ENCODE assay signal across 23 cellular contexts in genomic region chr11:78065239-78065638, GRCh38. TPM values are rescaled to one million over a fixed set of nuclear protein-coding genes. Genes with fewer than 3 reads are reported as not detected.
"Had no signal": no experiment of that assay in that cellular context is flagged by ENCODE, and none has a peak within 500 bp of the region (broad histone marks: within the 10 kb centered on the region; RNA-seq: fewer than 3 reads in every experiment).

No MANE protein-coding gene starts in this region.

- ATAC-seq: left cardiac atrium; natural killer cell; sciatic nerve; stimulated activated naive CD8-positive, alpha-beta T cell treated with anti-CD3 and anti-CD28 coated beads, Interleukin-15, Interleukin-2, amounts not matched to agents 100 U/mL and 50 U/mL, for 24 hours had no signal

- H3K27me3 ChIP-seq: colonic mucosa, esophagus squamous epithelium, ovary, tibial artery, upper lobe of left lung, uterus had no signal

- DNase-seq: colonic mucosa; dermis blood vessel endothelial cell; esophagus squamous epithelium; foreskin fibroblast; immature natural killer cell; left cardiac atrium; left ventricle myocardium inferior; natural killer cell; ovary; small intestine; stimulated activated CD4-positive, alpha-beta T cell treated with anti-CD3 and anti-CD28 coated beads, Interleukin-12 subunit alpha, Interleukin-12 subunit beta, amount 100 ng/mL, for 4 hours; stimulated activated naive CD8-positive, alpha-beta T cell treated with anti-CD3 and anti-CD28 coated beads, Interleukin-15, Interleukin-2, amounts not matched to agents 100 U/mL and 50 U/mL, for 24 hours; tibial artery; upper lobe of left lung; uterus had no signal

- H3K27ac ChIP-seq: colonic mucosa, esophagus squamous epithelium, left ventricle myocardium inferior, ovary, tibial artery, upper lobe of left lung, uterus had no signal

- H3K4me1 ChIP-seq: colonic mucosa, esophagus squamous epithelium had no signal

- H3K4me3 ChIP-seq: colonic mucosa, esophagus squamous epithelium, left ventricle myocardium inferior, ovary, tibial artery, upper lobe of left lung, uterus had no signal

- H3K36me3 ChIP-seq: colonic mucosa, ovary, uterus had no signal

- H3K9me3 ChIP-seq: colonic mucosa, esophagus squamous epithelium, left ventricle myocardium inferior, ovary, tibial artery, upper lobe of left lung, uterus had no signal

RNA-seq across cellular contexts. Expression of gene THRSP, which starts 1.6 kb away (rescaled TPM):
- total RNA-seq: dermis blood vessel endothelial cell, epithelial cell of proximal tubule, esophagus squamous epithelium, lung microvascular endothelial cell, natural killer cell, neural crest cell, progenitor cell of endocrine pancreas, renal cortical epithelial cell, uterus had no signal
- polyA plus RNA-seq: keratinocyte had no signal

RNA-seq across cellular contexts. Expression of gene KCTD14, which starts 42.2 kb away (rescaled TPM):
- total RNA-seq: lung microvascular endothelial cell, mononuclear cell had no signal
